Comparison of ENCODE assay signal across 1 cellular context in genomic region chr17:78108726-78109488, GRCh38.
TF ChIP-seq lines count a peak whose summit lies in the region.

No MANE protein-coding gene starts in this region.

TF ChIP-seq in IMR-90, 13 proteins besides CTCF, POLR2A, EP300 and RAD21:
- TF ChIP-seq RCOR1 (IDR thresholded peaks at IDR 0.05; ENCODE audit: insufficient replicate concordance, low read length) (no peak), BHLHE40 (IDR thresholded peaks at IDR 0.05; ENCODE audit: low read depth, low read length) (no peak), MAZ (IDR thresholded peaks at IDR 0.05; ENCODE audit: borderline replicate concordance, low read depth, low read length) (no peak), RFX5 (IDR thresholded peaks at IDR 0.05; ENCODE audit: low read depth, low read length) (no peak), CHD1 (IDR thresholded peaks at IDR 0.05; ENCODE audit: low read depth, low read length) (no peak), CEBPB (IDR thresholded peaks at IDR 0.05; ENCODE audit: low read depth, low read length) (no peak), MXI1 (IDR thresholded peaks at IDR 0.05; ENCODE audit: borderline replicate concordance, low read depth, low read length) (no peak), USF2 (IDR thresholded peaks at IDR 0.05; ENCODE audit: low read depth, low read length) (no peak), ELK1 (IDR thresholded peaks at IDR 0.05; ENCODE audit: borderline replicate concordance, low read depth, low read length) (no peak), FOS (IDR thresholded peaks at IDR 0.05; ENCODE audit: low read depth, low read length) (no peak), MAFK (IDR thresholded peaks at IDR 0.05; ENCODE audit: low read depth, low read length) (no peak), NFE2L2 (IDR thresholded peaks at IDR 0.05; ENCODE audit: low read depth, low read length) (no peak), SMC3 (IDR thresholded peaks at IDR 0.05; ENCODE audit: low read depth, low read length) (no peak)
TF ChIP-seq in IMR-90: peak in this region for 0.
